In the genomic region with DNA sequence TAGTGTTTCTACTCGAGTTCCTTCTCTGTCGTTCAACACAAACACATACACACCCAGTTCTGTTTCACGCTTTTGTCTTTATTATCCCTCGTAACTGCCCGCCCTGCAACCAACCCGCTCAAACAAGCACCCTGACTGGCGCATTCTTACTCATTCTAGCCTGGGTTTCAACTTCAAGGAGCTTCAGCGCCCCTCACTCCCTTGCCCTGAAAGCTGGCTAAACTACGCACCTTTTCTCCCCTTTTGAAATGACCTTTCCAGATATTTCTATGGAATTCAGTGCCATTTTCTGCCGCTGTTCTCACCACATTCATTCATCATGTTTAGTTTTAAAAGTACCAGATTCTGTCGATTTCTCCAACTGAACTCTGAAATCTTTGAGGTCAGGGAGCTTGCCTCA, we compare ENCODE assay signal across 8 cellular contexts. TPM values are rescaled to one million over a fixed set of nuclear protein-coding genes. Genes with fewer than 3 reads are reported as not detected.
DNase-seq lines count a peak whose midpoint lies in the region; ATAC-seq and TF ChIP-seq lines count a peak whose summit lies in the region.

No MANE protein-coding gene starts in this region.

- peak overlapping the region; percentile 69 for H3K27ac ChIP-seq in foreskin keratinocyte
- H3K27ac ChIP-seq in ovary: peak overlapping the region; percentile 51 to 83

- TF ChIP-seq POLR2A in ovary (IDR thresholded peaks at IDR 0.05): no peak

- no peaks in the 10 kb centered on the region for H3K9me3 Mint-ChIP-seq in WTC11

- intact Hi-C loops in ovary (cut with DNase I): loop anchor here in 1 of 4 donors (10.0 kb wide), 1 partner anchor 146 kb away; no protein-coding TSS in a partner anchor

- peaks cover 8% of the 10 kb centered on the region for H3K4me1 Mint-ChIP-seq in WTC11

- H3K4me1 ChIP-seq in foreskin keratinocyte (peaks cover 9% of the 10 kb centered on the region), ovary (ENCODE audit: insufficient read depth) (peaks cover 2% of the 10 kb centered on the region)

- peak overlapping the region; percentile 90 for H3K4me3 Mint-ChIP-seq in WTC11

- 16 to 25% (median 23%) methylated on average over 11 of the region's 11 CpGs for WGBS in ovary, 3 donors

- peaks cover 41% of the 10 kb centered on the region for H3K27me3 Mint-ChIP-seq in WTC11 (ENCODE audit: low read depth)

- DNase-seq in DMS53 (lab: John Stamatoyannopoulos, UW) (peak; percentile 12), DMS53 treated with DMSO at 0.1 percent for 48 hours (lab: John Stamatoyannopoulos, UW; ENCODE audit: unreplicated experiment) (no peak), WTC11 (ENCODE audit: low spot score) (no peak), foreskin keratinocyte (peak in 1 of 2 donors; percentile 52), ovary (peak in 1 of 5 donors; percentile 17)

- no peak for TF ChIP-seq EP300 in ovary (IDR thresholded peaks at IDR 0.05)

- no peaks in the 10 kb centered on the region for H3K36me3 Mint-ChIP-seq in WTC11

- no peak overlapping the region for H3K27ac Mint-ChIP-seq in WTC11

- no peaks in the 10 kb centered on the region for H3K9me3 ChIP-seq in ovary

- H3K4me3 ChIP-seq in ovary: peak overlapping the region; percentile 49

- TF ChIP-seq CTCF in WTC11 (IDR thresholded peaks at IDR 0.05) (no peak), foreskin keratinocyte (conservative IDR thresholded peaks at IDR 0.05) (no peak), ovary (IDR thresholded peaks at IDR 0.05) (no peak)

- CTCF ChIA-PET in WTC11 (lab: Charles Lee): interaction anchor here (1.0 to 3.6 kb wide), 8 partner anchors 10 to 458 kb away, joined by 3 to 17 read pairs (median 4); no protein-coding TSS in a partner anchor

- ATAC-seq in WTC11 (peak; percentile 31), foreskin keratinocyte (peak; percentile 42), HG02678 (IDR thresholded peaks at IDR 0.05; ENCODE audit: unreplicated experiment) (no peak), GM19023 (IDR thresholded peaks at IDR 0.05; ENCODE audit: unreplicated experiment) (no peak)
- ATAC-seq in activated CD4-positive, CD25-positive, alpha-beta regulatory T cell treated with anti-CD3 and anti-CD28 coated beads, Interleukin-2, amount 50 U/mL, for 24 hours: no peak

- POLR2A ChIA-PET in WTC11 (lab: Charles Lee): no interaction called here

- H3K27me3 ChIP-seq in foreskin keratinocyte (no peaks in the 10 kb centered on the region), ovary (no peaks in the 10 kb centered on the region)

- H3K36me3 ChIP-seq in ovary: no peaks in the 10 kb centered on the region

TF ChIP-seq in WTC11, 78 proteins besides CTCF, POLR2A, EP300 and RAD21:
- TF ChIP-seq, protein P1, sequence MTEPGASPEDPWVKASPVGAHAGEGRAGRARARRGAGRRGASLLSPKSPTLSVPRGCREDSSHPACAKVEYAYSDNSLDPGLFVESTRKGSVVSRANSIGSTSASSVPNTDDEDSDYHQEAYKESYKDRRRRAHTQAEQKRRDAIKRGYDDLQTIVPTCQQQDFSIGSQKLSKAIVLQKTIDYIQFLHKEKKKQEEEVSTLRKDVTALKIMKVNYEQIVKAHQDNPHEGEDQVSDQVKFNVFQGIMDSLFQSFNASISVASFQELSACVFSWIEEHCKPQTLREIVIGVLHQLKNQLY (CRISPR knock-in tag; IDR thresholded peaks at IDR 0.05): no peak
- no peak for TF ChIP-seq KAT7 (CRISPR knock-in tag; IDR thresholded peaks at IDR 0.05; ENCODE audit: borderline replicate concordance)
- TF ChIP-seq ATF1 (CRISPR knock-in tag; IDR thresholded peaks at IDR 0.05): no peak
- TF ChIP-seq, protein P2, sequence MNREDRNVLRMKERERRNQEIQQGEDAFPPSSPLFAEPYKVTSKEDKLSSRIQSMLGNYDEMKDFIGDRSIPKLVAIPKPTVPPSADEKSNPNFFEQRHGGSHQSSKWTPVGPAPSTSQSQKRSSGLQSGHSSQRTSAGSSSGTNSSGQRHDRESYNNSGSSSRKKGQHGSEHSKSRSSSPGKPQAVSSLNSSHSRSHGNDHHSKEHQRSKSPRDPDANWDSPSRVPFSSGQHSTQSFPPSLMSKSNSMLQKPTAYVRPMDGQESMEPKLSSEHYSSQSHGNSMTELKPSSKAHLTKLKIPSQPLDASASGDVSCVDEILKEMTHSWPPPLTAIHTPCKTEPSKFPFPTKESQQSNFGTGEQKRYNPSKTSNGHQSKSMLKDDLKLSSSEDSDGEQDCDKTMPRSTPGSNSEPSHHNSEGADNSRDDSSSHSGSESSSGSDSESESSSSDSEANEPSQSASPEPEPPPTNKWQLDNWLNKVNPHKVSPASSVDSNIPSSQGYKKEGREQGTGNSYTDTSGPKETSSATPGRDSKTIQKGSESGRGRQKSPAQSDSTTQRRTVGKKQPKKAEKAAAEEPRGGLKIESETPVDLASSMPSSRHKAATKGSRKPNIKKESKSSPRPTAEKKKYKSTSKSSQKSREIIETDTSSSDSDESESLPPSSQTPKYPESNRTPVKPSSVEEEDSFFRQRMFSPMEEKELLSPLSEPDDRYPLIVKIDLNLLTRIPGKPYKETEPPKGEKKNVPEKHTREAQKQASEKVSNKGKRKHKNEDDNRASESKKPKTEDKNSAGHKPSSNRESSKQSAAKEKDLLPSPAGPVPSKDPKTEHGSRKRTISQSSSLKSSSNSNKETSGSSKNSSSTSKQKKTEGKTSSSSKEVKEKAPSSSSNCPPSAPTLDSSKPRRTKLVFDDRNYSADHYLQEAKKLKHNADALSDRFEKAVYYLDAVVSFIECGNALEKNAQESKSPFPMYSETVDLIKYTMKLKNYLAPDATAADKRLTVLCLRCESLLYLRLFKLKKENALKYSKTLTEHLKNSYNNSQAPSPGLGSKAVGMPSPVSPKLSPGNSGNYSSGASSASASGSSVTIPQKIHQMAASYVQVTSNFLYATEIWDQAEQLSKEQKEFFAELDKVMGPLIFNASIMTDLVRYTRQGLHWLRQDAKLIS (CRISPR knock-in tag; IDR thresholded peaks at IDR 0.05; ENCODE audit: borderline replicate concordance): no peak
- no peak for TF ChIP-seq ZNF416 (CRISPR knock-in tag; IDR thresholded peaks at IDR 0.05)
- TF ChIP-seq ZNF671 (CRISPR knock-in tag; IDR thresholded peaks at IDR 0.05): no peak
- TF ChIP-seq, protein P3, sequence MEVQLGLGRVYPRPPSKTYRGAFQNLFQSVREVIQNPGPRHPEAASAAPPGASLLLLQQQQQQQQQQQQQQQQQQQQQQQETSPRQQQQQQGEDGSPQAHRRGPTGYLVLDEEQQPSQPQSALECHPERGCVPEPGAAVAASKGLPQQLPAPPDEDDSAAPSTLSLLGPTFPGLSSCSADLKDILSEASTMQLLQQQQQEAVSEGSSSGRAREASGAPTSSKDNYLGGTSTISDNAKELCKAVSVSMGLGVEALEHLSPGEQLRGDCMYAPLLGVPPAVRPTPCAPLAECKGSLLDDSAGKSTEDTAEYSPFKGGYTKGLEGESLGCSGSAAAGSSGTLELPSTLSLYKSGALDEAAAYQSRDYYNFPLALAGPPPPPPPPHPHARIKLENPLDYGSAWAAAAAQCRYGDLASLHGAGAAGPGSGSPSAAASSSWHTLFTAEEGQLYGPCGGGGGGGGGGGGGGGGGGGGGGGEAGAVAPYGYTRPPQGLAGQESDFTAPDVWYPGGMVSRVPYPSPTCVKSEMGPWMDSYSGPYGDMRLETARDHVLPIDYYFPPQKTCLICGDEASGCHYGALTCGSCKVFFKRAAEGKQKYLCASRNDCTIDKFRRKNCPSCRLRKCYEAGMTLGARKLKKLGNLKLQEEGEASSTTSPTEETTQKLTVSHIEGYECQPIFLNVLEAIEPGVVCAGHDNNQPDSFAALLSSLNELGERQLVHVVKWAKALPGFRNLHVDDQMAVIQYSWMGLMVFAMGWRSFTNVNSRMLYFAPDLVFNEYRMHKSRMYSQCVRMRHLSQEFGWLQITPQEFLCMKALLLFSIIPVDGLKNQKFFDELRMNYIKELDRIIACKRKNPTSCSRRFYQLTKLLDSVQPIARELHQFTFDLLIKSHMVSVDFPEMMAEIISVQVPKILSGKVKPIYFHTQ (CRISPR knock-in tag; IDR thresholded peaks at IDR 0.05): no peak
- no peak for TF ChIP-seq FOXJ3 (CRISPR knock-in tag; IDR thresholded peaks at IDR 0.05; ENCODE audit: borderline replicate concordance)
- TF ChIP-seq RELA (CRISPR knock-in tag; IDR thresholded peaks at IDR 0.05; ENCODE audit: borderline replicate concordance): no peak
- no peak for TF ChIP-seq ZNF396 (CRISPR knock-in tag; IDR thresholded peaks at IDR 0.05; ENCODE audit: borderline replicate concordance)
- TF ChIP-seq, protein P4, sequence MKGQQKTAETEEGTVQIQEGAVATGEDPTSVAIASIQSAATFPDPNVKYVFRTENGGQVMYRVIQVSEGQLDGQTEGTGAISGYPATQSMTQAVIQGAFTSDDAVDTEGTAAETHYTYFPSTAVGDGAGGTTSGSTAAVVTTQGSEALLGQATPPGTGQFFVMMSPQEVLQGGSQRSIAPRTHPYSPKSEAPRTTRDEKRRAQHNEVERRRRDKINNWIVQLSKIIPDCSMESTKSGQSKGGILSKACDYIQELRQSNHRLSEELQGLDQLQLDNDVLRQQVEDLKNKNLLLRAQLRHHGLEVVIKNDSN (CRISPR knock-in tag; IDR thresholded peaks at IDR 0.05): no peak
- no peak for TF ChIP-seq GABPB1 (CRISPR knock-in tag; IDR thresholded peaks at IDR 0.05)
- TF ChIP-seq ZNF219 (CRISPR knock-in tag; IDR thresholded peaks at IDR 0.05; ENCODE audit: borderline replicate concordance): no peak
- TF ChIP-seq, protein P5, sequence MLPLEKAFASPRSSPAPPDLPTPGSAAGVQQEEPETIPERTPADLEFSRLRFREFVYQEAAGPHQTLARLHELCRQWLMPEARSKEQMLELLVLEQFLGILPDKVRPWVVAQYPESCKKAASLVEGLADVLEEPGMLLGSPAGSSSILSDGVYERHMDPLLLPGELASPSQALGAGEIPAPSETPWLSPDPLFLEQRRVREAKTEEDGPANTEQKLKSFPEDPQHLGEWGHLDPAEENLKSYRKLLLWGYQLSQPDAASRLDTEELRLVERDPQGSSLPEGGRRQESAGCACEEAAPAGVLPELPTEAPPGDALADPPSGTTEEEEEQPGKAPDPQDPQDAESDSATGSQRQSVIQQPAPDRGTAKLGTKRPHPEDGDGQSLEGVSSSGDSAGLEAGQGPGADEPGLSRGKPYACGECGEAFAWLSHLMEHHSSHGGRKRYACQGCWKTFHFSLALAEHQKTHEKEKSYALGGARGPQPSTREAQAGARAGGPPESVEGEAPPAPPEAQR (CRISPR knock-in tag; IDR thresholded peaks at IDR 0.05): no peak
- TF ChIP-seq, protein P6, sequence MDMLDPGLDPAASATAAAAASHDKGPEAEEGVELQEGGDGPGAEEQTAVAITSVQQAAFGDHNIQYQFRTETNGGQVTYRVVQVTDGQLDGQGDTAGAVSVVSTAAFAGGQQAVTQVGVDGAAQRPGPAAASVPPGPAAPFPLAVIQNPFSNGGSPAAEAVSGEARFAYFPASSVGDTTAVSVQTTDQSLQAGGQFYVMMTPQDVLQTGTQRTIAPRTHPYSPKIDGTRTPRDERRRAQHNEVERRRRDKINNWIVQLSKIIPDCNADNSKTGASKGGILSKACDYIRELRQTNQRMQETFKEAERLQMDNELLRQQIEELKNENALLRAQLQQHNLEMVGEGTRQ (CRISPR knock-in tag; IDR thresholded peaks at IDR 0.05): no peak

RNA-seq across cellular contexts. Expression of a gene that starts 0.7 kb away (rescaled TPM):
- total RNA-seq in WTC11 (2021) (6.6 to 8.2 TPM (median 6.7 TPM) in 3 replicates), foreskin keratinocyte (31.9 and 33.0 TPM in 2 replicates), ovary (10 to 100 TPM; 27.7 to 63.8 (median 43.0) TPM)
- polyA plus RNA-seq in foreskin keratinocyte (15.8 and 20.2 TPM in 2 replicates), ovary (10 to 100 TPM; 27.1 to 47.2 TPM)

Comparison
In these comparisons a context has a peak if more than half of its experiments do, and no peak if none do; other contexts are left out.
1. ATAC-seq: peak in WTC11 (single experiment) and foreskin keratinocyte (single experiment); none in HG02678 (single experiment), activated CD4-positive, CD25-positive, alpha-beta regulatory T cell treated with anti-CD3 and anti-CD28 coated beads, Interleukin-2, amount 50 U/mL, for 24 hours (0 of 2) and GM19023 (single experiment).